11 cellular contexts compared by ENCODE assay signal in genomic region chr4:165328708-165329107, GRCh38. TPM values are rescaled to one million over a fixed set of nuclear protein-coding genes. Genes with fewer than 3 reads are reported as not detected.
DNase-seq lines count a peak whose midpoint lies in the region; ATAC-seq and TF ChIP-seq lines count a peak whose summit lies in the region.
"Had no signal": no experiment of that assay in that cellular context is flagged by ENCODE, and none has a peak within 500 bp of the region (broad histone marks: within the 10 kb centered on the region; RNA-seq: fewer than 3 reads in every experiment).

No MANE protein-coding gene starts in this region.

- TF ChIP-seq CTCF in IMR-90 (conservative IDR thresholded peaks at IDR 0.05; ENCODE audit: low read depth, low read length) (no peak), thyroid gland (IDR thresholded peaks at IDR 0.05) (no peak)

- in situ Hi-C loops in IMR-90 (cut with MboI; ENCODE audit: low sequenced_read_pairs), result loop anchor here (25.0 kb wide), 1 partner anchor 116 kb away; the partner anchor contains the start of gene KLHL2

- no peak overlapping the region for H4K5ac ChIP-seq in IMR-90 (ENCODE audit: low read depth, low read length)

- no peak overlapping the region for H2AK5ac ChIP-seq in IMR-90 (ENCODE audit: low read depth, low read length)
- no peak overlapping the region for H2AK5ac ChIP-seq in mesenchymal stem cell (ENCODE audit: low read length, severe bottlenecking)

- H3K4me1 ChIP-seq in ACC112 (ENCODE audit: control insufficient read depth, insufficient read depth, low read length, unreplicated experiment) (peaks cover 42% of the 10 kb centered on the region), IMR-90 (ENCODE audit: control insufficient read depth, insufficient read depth, low read length) (peaks cover 3% of the 10 kb centered on the region; the same call in 1 of the 2 replicates), mesenchymal stem cell (ENCODE audit: control insufficient read depth, insufficient read depth, low read depth, low read length) (peaks cover 14% of the 10 kb centered on the region), thyroid gland (peaks cover 6 to 11% of the 10 kb centered on the region in 2 donors)

- dilution Hi-C loops in IMR-90 (cut with HindIII; ENCODE audit: low sequenced_read_pairs, unreplicated experiment), result no loop called here

- H3K79me2 ChIP-seq in ACC112 (ENCODE audit: control insufficient read depth, insufficient read depth, low read length, unreplicated experiment), result peaks cover 54% of the 10 kb centered on the region

- H3K36me3 ChIP-seq in ACC112 (ENCODE audit: insufficient read depth, low read length) (peaks cover 3% of the 10 kb centered on the region; the same call in 1 of the 2 replicates), IMR-90 (ENCODE audit: control insufficient read depth, insufficient read depth, low read length) (no peaks in the 10 kb centered on the region), mesenchymal stem cell (ENCODE audit: control insufficient read depth in 1 of 2, insufficient read depth in 2 of 2, low read depth in 1 of 2, low read length in 2 of 2) (peaks cover 11 to 35% of the 10 kb centered on the region in 2 experiments), thyroid gland (no peaks in the 10 kb centered on the region)

- 17% methylated on average over 1 of the region's 4 CpGs; no CpG with 5 or more reads in 1 of the 2 experiments for WGBS in IMR-90 (ENCODE audit: extremely low coverage in 2 of 2, insufficient read length in 1 of 2), 2 experiments
- WGBS in mesenchymal stem cell, result 0% methylated on average over 2 of the region's 4 CpGs
- 48 to 49% methylated on average over 4 of the region's 4 CpGs for WGBS in thyroid gland, 2 donors

- no peak overlapping the region for H2BK20ac ChIP-seq in IMR-90 (ENCODE audit: low read depth, low read length)

- H3K18ac ChIP-seq in IMR-90 (ENCODE audit: low read depth, low read length), result no peak overlapping the region
- H3K18ac ChIP-seq in mesenchymal stem cell (ENCODE audit: low read depth in 1 of 2, low read length in 2 of 2), result no peak overlapping the region

- ATAC-seq in IMR-90 (ENCODE audit: low read depth) (no peak), HG03159 (IDR thresholded peaks at IDR 0.05; ENCODE audit: unreplicated experiment) (no peak), GM21717 (IDR thresholded peaks at IDR 0.05; ENCODE audit: unreplicated experiment) (no peak)

- H3K9me1 ChIP-seq in IMR-90 (ENCODE audit: insufficient read depth, low read length), result 0 out of 2 replicates have a peak, but pooled peaks cover 4% of the 10 kb centered on the region

- H3K79me1 ChIP-seq in IMR-90 (ENCODE audit: low read depth in 1 of 2, low read length in 2 of 2) (peaks cover 10 to 26% of the 10 kb centered on the region in 2 experiments), mesenchymal stem cell (replicated peaks; ENCODE audit: low read length, poor library complexity, severe bottlenecking) (peaks cover 3% of the 10 kb centered on the region)

- H3K27me3 ChIP-seq in ACC112 (ENCODE audit: insufficient read depth, low read length) (no peaks in the 10 kb centered on the region), IMR-90 (ENCODE audit: control insufficient read depth, insufficient read depth, low read length) (no peaks in the 10 kb centered on the region), mesenchymal stem cell (ENCODE audit: control insufficient read depth in 1 of 2, insufficient read depth in 1 of 2, low read length in 2 of 2) (no peaks in the 10 kb centered on the region), thyroid gland (no peaks in the 10 kb centered on the region)

- H3K56ac ChIP-seq in IMR-90 (ENCODE audit: extremely low read depth, insufficient read depth, low read length), result no peak overlapping the region

- TF ChIP-seq POLR2A in IMR-90 (IDR thresholded peaks at IDR 0.05; ENCODE audit: low read depth, low read length) (no peak), thyroid gland (IDR thresholded peaks at IDR 0.05) (no peak)

- no peak overlapping the region for H2BK15ac ChIP-seq in IMR-90 (ENCODE audit: low read depth, low read length)
- no peak overlapping the region for H2BK15ac ChIP-seq in mesenchymal stem cell (ENCODE audit: low read depth, poor library complexity, severe bottlenecking)

- H2AFZ ChIP-seq in ACC112 (ENCODE audit: low read length, unreplicated experiment), result no peak overlapping the region
- no peak overlapping the region for H2AFZ ChIP-seq in IMR-90 (replicated peaks; ENCODE audit: low read length, poor library complexity)
- no peak overlapping the region for H2AFZ ChIP-seq in mesenchymal stem cell (ENCODE audit: low read depth, low read length)

- H4K91ac ChIP-seq in IMR-90 (ENCODE audit: insufficient read depth, low read depth, low read length) (no peak overlapping the region), mesenchymal stem cell (ENCODE audit: low read length) (no peak overlapping the region)

- no peaks in the 10 kb centered on the region for H3K9me3 ChIP-seq in IMR-90 (ENCODE audit: control insufficient read depth, insufficient read depth, low read length)
- H3K9me3 ChIP-seq in mesenchymal stem cell (ENCODE audit: control insufficient read depth, low read length), result no peaks in the 10 kb centered on the region
- H3K9me3 ChIP-seq in thyroid gland, result no peaks in the 10 kb centered on the region

- H3K14ac ChIP-seq in IMR-90 (replicated peaks; ENCODE audit: low read depth, low read length), result peak overlapping the region; percentile 31; the same call in 1 of the 2 replicates
- H3K14ac ChIP-seq in mesenchymal stem cell (ENCODE audit: low read length in 2 of 2), result no peak overlapping the region

- no peak for DNase-seq in IMR-90
- DNase-seq in mesenchymal stem cell, result no peak
- DNase-seq in thyroid gland, result no peak
- no peak for DNase-seq in germinal center (ENCODE audit: low spot score)
- DNase-seq: cerebellar nuclear complex, DMS79 treated with DMSO at 0.1 percent for 48 hours, occipital lobe had no signal

- H4K20me1 ChIP-seq in IMR-90 (ENCODE audit: insufficient read depth, low read length), result no peaks in the 10 kb centered on the region

- CTCF ChIA-PET in IMR-90 (lab: Yijun Ruan, JAX), result no interaction called here

- H3K27ac ChIP-seq in ACC112 (ENCODE audit: low read depth, low read length) (no peak overlapping the region), IMR-90 (ENCODE audit: insufficient read depth, low read length) (no peak overlapping the region), cingulate gyrus (ENCODE audit: low read depth, low read length) (peak overlapping the region; percentile 89), mesenchymal stem cell (ENCODE audit: low read length, poor library complexity, severe bottlenecking) (peak overlapping the region; percentile 17), thyroid gland (no peak overlapping the region)

- no peak overlapping the region for H3K4ac ChIP-seq in IMR-90 (ENCODE audit: low read depth, low read length)
- no peak overlapping the region for H3K4ac ChIP-seq in mesenchymal stem cell (ENCODE audit: low read depth in 1 of 2, low read length in 2 of 2)

- intact Hi-C loops in IMR-90 (cut with micrococcal nuclease), result no loop called here
- intact Hi-C loops in thyroid gland (cut with DNase I), result loop anchor here (5.0 to 10.0 kb wide), 2 partner anchors 124 to 216 kb away; partner anchors contain the start of genes KLHL2 and TMEM192

- no TSS peak for BruUV-seq in IMR-90 (replicated peaks; lab: Mats Ljungman, UMichigan)

- no peak for TF ChIP-seq RAD21 in IMR-90 (IDR thresholded peaks at IDR 0.05; ENCODE audit: low read length)

- H2BK120ac ChIP-seq in IMR-90 (ENCODE audit: low read depth, low read length), result no peak overlapping the region
- H2BK120ac ChIP-seq in mesenchymal stem cell (ENCODE audit: low read depth, low read length), result no peak overlapping the region

- H2BK5ac ChIP-seq in IMR-90 (ENCODE audit: low read depth, low read length, poor library complexity, severe bottlenecking), result no peak overlapping the region
- no peak overlapping the region for H2BK5ac ChIP-seq in mesenchymal stem cell (ENCODE audit: low read depth, low read length, poor library complexity, severe bottlenecking)

- H3K9ac ChIP-seq in IMR-90 (ENCODE audit: low read depth, low read length), result no peak overlapping the region
- H3K9ac ChIP-seq in mesenchymal stem cell (ENCODE audit: low read length), result peak overlapping the region; percentile 94

- no peak overlapping the region for H2BK12ac ChIP-seq in mesenchymal stem cell (ENCODE audit: low read length in 2 of 2)

- POLR2A ChIA-PET in IMR-90 (lab: Charles Lee; ENCODE audit: unreplicated experiment), result no interaction called here

- peak overlapping the region in 1 of 2 experiments; percentile 37; a peak in 3 of 4 replicates for H4K8ac ChIP-seq in IMR-90 (ENCODE audit: low read depth in 2 of 2, low read length in 2 of 2)
- no peak overlapping the region for H4K8ac ChIP-seq in mesenchymal stem cell (ENCODE audit: low read length)

- peak overlapping the region; percentile 93 for H3K4me2 ChIP-seq in IMR-90 (ENCODE audit: low read depth, low read length)
- peak overlapping the region; percentile 72 for H3K4me2 ChIP-seq in mesenchymal stem cell (ENCODE audit: low read length, poor library complexity, severe bottlenecking)

- H2AK9ac ChIP-seq in IMR-90 (replicated peaks; ENCODE audit: low read depth, low read length, poor library complexity), result no peak overlapping the region

- H3K23ac ChIP-seq in IMR-90 (ENCODE audit: low read depth, low read length) (peak overlapping the region; percentile 52; the same call in 1 of the 2 replicates), mesenchymal stem cell (ENCODE audit: low read length in 2 of 2) (no peak overlapping the region)

- H3K4me3 ChIP-seq in ACC112 (ENCODE audit: low read depth, low read length) (peak overlapping the region; percentile 95), IMR-90 (ENCODE audit: insufficient read depth, low read depth, low read length) (peak overlapping the region; percentile 79; the same call in 1 of the 2 replicates), mesenchymal stem cell (ENCODE audit: insufficient read depth in 1 of 2, low read depth in 1 of 2, low read length in 2 of 2) (peak overlapping the region in 1 of 2 experiments; percentile 99), thyroid gland (replicated peaks in 1 of 3) (no peak overlapping the region)

TF ChIP-seq in IMR-90, 13 proteins besides CTCF, POLR2A, EP300 and RAD21 (continues in another document):
- TF ChIP-seq NFE2L2 (IDR thresholded peaks at IDR 0.05; ENCODE audit: low read depth, low read length), result no peak

RNA-seq across cellular contexts. Expression of gene MSMO1, which starts 1.2 kb away (rescaled TPM):
- 40.1 and 118 TPM in 2 replicates for total RNA-seq in IMR-90 (2012; rRNA removed)
- polyA plus RNA-seq in IMR-90 (2012; rRNA removed), result 29.5 and 42.1 TPM in 2 replicates
- polyA plus RNA-seq in IMR-90 (2012; cell fraction: cytosol; rRNA removed), result 8.6 and 10.1 TPM in 2 replicates
- 3.8 and 13.4 TPM in 2 replicates for polyA plus RNA-seq in IMR-90 (2012; cell fraction: nucleus; rRNA removed; ENCODE audit: low replicate concordance)
- polyA plus RNA-seq in mesenchymal stem cell (2013, experiment 1 of 2), result 313 TPM
- 343 TPM for polyA plus RNA-seq in mesenchymal stem cell (2013, experiment 2 of 2)
- total RNA-seq in thyroid gland, result 10 to 100 TPM; 27.7 to 39.7 (median 32.7) TPM

RNA-seq across cellular contexts. Expression of gene CPE, which starts 50.1 kb away (rescaled TPM):
- total RNA-seq in IMR-90 (2012; rRNA removed) (3.6 and 4.4 TPM in 2 replicates), thyroid gland (100 to 1,000 TPM; 159 to 334 (median 309) TPM)
- 11.8 and 13.5 TPM in 2 replicates for polyA plus RNA-seq in IMR-90 (2012; rRNA removed)
- 5.8 and 8.0 TPM in 2 replicates for polyA plus RNA-seq in IMR-90 (2012; cell fraction: cytosol; rRNA removed)
- 1.5 and 4.2 TPM in 2 replicates for polyA plus RNA-seq in IMR-90 (2012; cell fraction: nucleus; rRNA removed; ENCODE audit: low replicate concordance)
- polyA plus RNA-seq in mesenchymal stem cell (2013, experiment 1 of 2), result 60.8 TPM
- 63.6 TPM for polyA plus RNA-seq in mesenchymal stem cell (2013, experiment 2 of 2)

Comparison
In these comparisons a context has a peak if more than half of its experiments do, and no peak if none do; other contexts are left out.
1. H3K27ac ChIP-seq: peak in cingulate gyrus (single experiment) and mesenchymal stem cell (single experiment); none in ACC112 (single experiment), IMR-90 (single experiment) and thyroid gland (0 of 3).
2. H3K4me3 ChIP-seq: peak in ACC112 (single experiment) and IMR-90 (single experiment); none in thyroid gland (0 of 3).
3. RNA of gene CPE, which starts 50.1 kb away (total RNA-seq): 159 to 334 TPM in thyroid gland; 3.6 to 4.4 TPM in IMR-90; every median in the first group is over 10 times any median in the second.